ENCODE assay signal across 15 cellular contexts in genomic region chr2:134905168-134905567, GRCh38.
"Had no signal": no experiment of that assay in that cellular context is flagged by ENCODE, and none has a peak within 500 bp of the region (broad histone marks: within the 10 kb centered on the region; RNA-seq: fewer than 3 reads in every experiment).

No MANE protein-coding gene starts in this region.

- ATAC-seq: foreskin keratinocyte, gastroesophageal sphincter, heart left ventricle, left colon, left ventricle myocardium superior, mucosa of descending colon had no signal

- H3K4me1 ChIP-seq: esophagus muscularis mucosa, foreskin keratinocyte, gastroesophageal sphincter, heart left ventricle had no signal

- H3K79me2 ChIP-seq: hepatocyte had no signal

- H3K4me2 ChIP-seq: hepatocyte had no signal

- DNase-seq: dermis blood vessel endothelial cell; dorsolateral prefrontal cortex; effector CD4-positive, alpha-beta T cell; effector memory CD4-positive, alpha-beta T cell; foreskin keratinocyte; heart left ventricle; hypothalamus; left colon; left ventricle myocardium superior; mesenchymal stem cell; mucosa of descending colon had no signal

- H3K27ac ChIP-seq: coronary artery, dorsolateral prefrontal cortex, esophagus muscularis mucosa, foreskin keratinocyte, gastroesophageal sphincter, heart left ventricle, hepatocyte had no signal

- H2AFZ ChIP-seq: hepatocyte had no signal

- H3K4me3 ChIP-seq: coronary artery, dorsolateral prefrontal cortex, esophagus muscularis mucosa, gastroesophageal sphincter, heart left ventricle, hepatocyte, mucosa of descending colon had no signal

- H3K27me3 ChIP-seq: dorsolateral prefrontal cortex, esophagus muscularis mucosa, foreskin keratinocyte, gastroesophageal sphincter, heart left ventricle, hepatocyte had no signal

- H3K9me3 ChIP-seq: mucosa of descending colon had no signal

- H3K36me3 ChIP-seq: esophagus muscularis mucosa, gastroesophageal sphincter, heart left ventricle had no signal
